Comparison of ENCODE assay signal across 13 cellular contexts in the genomic region with DNA sequence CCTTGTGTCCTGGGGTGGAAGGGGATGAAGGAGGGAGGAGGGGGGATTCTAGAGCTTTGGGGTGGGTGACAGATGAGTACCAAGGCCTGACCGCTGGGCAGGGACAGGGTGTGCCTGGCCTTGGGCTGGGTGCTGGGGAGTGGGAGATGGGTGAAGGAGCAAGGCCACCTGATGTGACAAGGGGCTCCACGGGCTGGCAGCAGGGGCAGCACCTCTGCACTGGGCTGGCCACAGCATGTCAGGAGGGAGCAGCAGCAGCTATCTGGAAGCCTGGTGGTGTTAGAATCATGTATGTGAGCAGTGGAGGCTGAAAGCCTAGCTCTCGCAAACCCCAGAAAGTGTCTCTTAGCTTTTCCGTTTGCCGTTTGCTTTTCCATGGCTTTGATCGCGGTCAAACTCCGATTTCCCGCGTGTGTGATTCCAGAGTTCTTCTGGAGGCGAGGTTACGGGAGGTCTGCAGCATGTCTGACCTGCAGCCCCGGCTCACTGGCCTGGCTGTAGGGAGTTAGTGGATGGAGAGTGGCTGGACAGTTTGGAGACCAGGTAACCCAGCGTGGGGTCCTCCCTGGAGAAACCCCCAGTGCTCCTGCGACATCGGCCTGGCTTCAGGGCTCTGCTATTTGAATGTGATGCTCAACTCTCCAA.
DNase-seq lines count a peak whose midpoint lies in the region; ATAC-seq, FAIRE-seq and TF ChIP-seq lines count a peak whose summit lies in the region.
"Had no signal": no experiment of that assay in that cellular context is flagged by ENCODE, and none has a peak within 500 bp of the region (broad histone marks: within the 10 kb centered on the region; RNA-seq: fewer than 3 reads in every experiment).

No MANE protein-coding gene starts in this region.

- peaks cover 87% of the 10 kb centered on the region for H3K36me3 ChIP-seq in BLaER1
- H3K36me3 ChIP-seq in psoas muscle (ENCODE audit: insufficient read depth in 1 of 2, low read depth in 1 of 2): peaks cover 0 to 7% of the 10 kb centered on the region in 2 donors

- FAIRE-seq in urothelium cell line (lab: Jason Lieb, UNC): no peak
- FAIRE-seq: GM12892 had no signal

- peaks cover 6% of the 10 kb centered on the region for H3K36me3 Mint-ChIP-seq in WTC11

- POLR2A ChIA-PET in WTC11 (lab: Charles Lee): interaction anchor here (0.5 to 0.7 kb wide), 2 partner anchors 17 to 74 kb away, joined by 3 to 4 read pairs; no protein-coding TSS in a partner anchor

- H3K4me1 Mint-ChIP-seq in WTC11: peaks cover 46% of the 10 kb centered on the region
- H3K4me1 Mint-ChIP-seq: memory B cell had no signal

- H3K27ac Mint-ChIP-seq in WTC11: peak overlapping the region; percentile 75
- H3K27ac Mint-ChIP-seq: activated T-helper 2 cell treated with anti-CD3 and anti-CD28 coated beads, Interferon-gamma antibody, Interleukin-2, Interleukin-4, amounts not matched to agents 10 μg/mL and 5 μg/mL and 100 μg/mL, durations not matched to agents 14 hours and 24 hours and 36 hours; memory B cell had no signal

- H3K9me3 ChIP-seq in BLaER1: no peaks in the 10 kb centered on the region
- no peaks in the 10 kb centered on the region for H3K9me3 ChIP-seq in psoas muscle

- no peak for ATAC-seq in WTC11
- peak; percentile 28 for ATAC-seq in left ventricle myocardium superior
- ATAC-seq in psoas muscle: no peak
- ATAC-seq in HG03097 (IDR thresholded peaks at IDR 0.05; ENCODE audit: low FRiP score, unreplicated experiment): no peak
- ATAC-seq in HG03159 (IDR thresholded peaks at IDR 0.05; ENCODE audit: unreplicated experiment): no peak

- H3K27me3 ChIP-seq in BLaER1: no peaks in the 10 kb centered on the region
- H3K27me3 ChIP-seq in psoas muscle (ENCODE audit: insufficient read depth in 3 of 3, low read length in 2 of 3): no peaks in the 10 kb centered on the region

- H3K4me1 ChIP-seq in BLaER1 (peaks cover 77% of the 10 kb centered on the region), psoas muscle (peaks cover 31% of the 10 kb centered on the region)

- H3K4me3 Mint-ChIP-seq in WTC11: no peak overlapping the region
- H3K4me3 Mint-ChIP-seq: memory B cell had no signal

- CTCF ChIA-PET in WTC11 (lab: Charles Lee): no interaction called here

- H3K9me3 Mint-ChIP-seq in WTC11: no peaks in the 10 kb centered on the region
- H3K9me3 Mint-ChIP-seq: activated T-helper 2 cell treated with anti-CD3 and anti-CD28 coated beads, Interferon-gamma antibody, Interleukin-2, Interleukin-4, amounts not matched to agents 10 μg/mL and 5 μg/mL and 100 μg/mL, durations not matched to agents 14 hours and 24 hours and 36 hours; memory B cell had no signal

- H4K20me1 ChIP-seq in BLaER1: peaks cover 53% of the 10 kb centered on the region

- no peak overlapping the region for H3K4me2 ChIP-seq in BLaER1

- DNase-seq in WTC11 (ENCODE audit: low spot score) (no peak), left ventricle myocardium superior (no peak), psoas muscle (no peak), NCI-H1436 treated with DMSO at 0.1 percent for 48 hours (lab: John Stamatoyannopoulos, UW) (no peak), urothelium cell line (ENCODE audit: low spot score) (no peak)
- DNase-seq: NCI-H1694, occipital lobe had no signal

- H3K4me3 ChIP-seq in BLaER1 (no peak overlapping the region), psoas muscle (no peak overlapping the region)

- H3K27ac ChIP-seq in BLaER1 (peak overlapping the region; percentile 93), psoas muscle (peak overlapping the region; percentile 87)

- 94 to 97% (median 94%) methylated on average over 16 of the region's 16 CpGs for WGBS in psoas muscle, 3 donors

- peak overlapping the region; percentile 53; the same call in 1 of the 2 replicates for H3K9ac ChIP-seq in BLaER1

- intact Hi-C loops in left ventricle myocardium superior (cut with micrococcal nuclease): no loop called here
- intact Hi-C loops in psoas muscle (cut with DNase I): no loop called here

- H3K27me3 Mint-ChIP-seq in WTC11 (ENCODE audit: low read depth): no peaks in the 10 kb centered on the region
- H3K27me3 Mint-ChIP-seq: memory B cell had no signal

- no peak for TF ChIP-seq CTCF in WTC11 (IDR thresholded peaks at IDR 0.05)
- no peak for TF ChIP-seq CTCF in psoas muscle (IDR thresholded peaks at IDR 0.05)

TF ChIP-seq in WTC11, 78 proteins besides CTCF, POLR2A, EP300 and RAD21:
- TF ChIP-seq CREM (CRISPR knock-in tag; IDR thresholded peaks at IDR 0.05) (no peak), NR2C2 (CRISPR knock-in tag; IDR thresholded peaks at IDR 0.05) (no peak), NR1H2 (CRISPR knock-in tag; IDR thresholded peaks at IDR 0.05) (no peak), RELA (CRISPR knock-in tag; IDR thresholded peaks at IDR 0.05; ENCODE audit: borderline replicate concordance) (no peak)
- TF ChIP-seq, protein P1, sequence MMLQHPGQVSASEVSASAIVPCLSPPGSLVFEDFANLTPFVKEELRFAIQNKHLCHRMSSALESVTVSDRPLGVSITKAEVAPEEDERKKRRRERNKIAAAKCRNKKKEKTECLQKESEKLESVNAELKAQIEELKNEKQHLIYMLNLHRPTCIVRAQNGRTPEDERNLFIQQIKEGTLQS (CRISPR knock-in tag; conservative IDR thresholded peaks at IDR 0.05): no peak
